ENCODE assay signal across 24 cellular contexts in genomic region chr18:64679121-64679520, GRCh38.
"Had no signal": no experiment of that assay in that cellular context is flagged by ENCODE, and none has a peak within 500 bp of the region (broad histone marks: within the 10 kb centered on the region; RNA-seq: fewer than 3 reads in every experiment).

No MANE protein-coding gene starts in this region.

- H3K27me3 ChIP-seq: left lung, ovary, right atrium auricular region, right lobe of liver, spleen, suprapubic skin, tibial artery, upper lobe of right lung had no signal

- ATAC-seq: left colon; left lung; mucosa of descending colon; naive thymus-derived CD4-positive, alpha-beta T cell; natural killer cell treated with Interleukin-12 subunit alpha and Interleukin-12 subunit beta and Interleukin-15 and Interleukin-18, amount 100 ng/mL, for 72 hours; right lobe of liver; stimulated activated effector memory CD8-positive, alpha-beta T cell treated with anti-CD3 and anti-CD28 coated beads, Interleukin-12 subunit alpha, Interleukin-12 subunit beta, amount 100 ng/mL, for 72 hours; upper lobe of right lung had no signal

- H3K9me3 ChIP-seq: mucosa of descending colon, ovary, right atrium auricular region, right lobe of liver, spleen, suprapubic skin, thoracic aorta, tibial artery, upper lobe of right lung had no signal

- H3K4me1 Mint-ChIP-seq: immature natural killer cell; naive thymus-derived CD4-positive, alpha-beta T cell; stimulated activated effector memory CD8-positive, alpha-beta T cell treated with anti-CD3 and anti-CD28 coated beads, Interleukin-12 subunit alpha, Interleukin-12 subunit beta, amount 100 ng/mL, for 72 hours had no signal

- H3K36me3 ChIP-seq: left lung, ovary, right atrium auricular region, right lobe of liver, spleen, suprapubic skin, thoracic aorta, tibial artery, upper lobe of right lung had no signal

- H3K4me1 ChIP-seq: left lung, right atrium auricular region, right lobe of liver, suprapubic skin, tibial artery, upper lobe of right lung had no signal

- H3K27me3 Mint-ChIP-seq: naive thymus-derived CD4-positive, alpha-beta T cell; natural killer cell treated with Interleukin-12 subunit alpha and Interleukin-12 subunit beta and Interleukin-15 and Interleukin-18, amount 100 ng/mL, for 72 hours; stimulated activated naive CD8-positive, alpha-beta T cell treated with anti-CD3 and anti-CD28 coated beads, Interleukin-15, Interleukin-2, amounts not matched to agents 100 ng/mL and 50 ng/mL, for 24 hours had no signal

- H3K27ac ChIP-seq: left lung, ovary, right atrium auricular region, right lobe of liver, spleen, suprapubic skin, thoracic aorta, tibial artery, upper lobe of right lung had no signal

- H3K4me3 Mint-ChIP-seq: immature natural killer cell; naive thymus-derived CD4-positive, alpha-beta T cell; natural killer cell treated with Interleukin-12 subunit alpha and Interleukin-12 subunit beta and Interleukin-15 and Interleukin-18, amount 100 ng/mL, for 72 hours; stimulated activated effector memory CD8-positive, alpha-beta T cell treated with anti-CD3 and anti-CD28 coated beads, Interleukin-12 subunit alpha, Interleukin-12 subunit beta, amount 100 ng/mL, for 72 hours; stimulated activated naive CD8-positive, alpha-beta T cell treated with anti-CD3 and anti-CD28 coated beads, Interleukin-15, Interleukin-2, amounts not matched to agents 100 ng/mL and 50 ng/mL, for 24 hours had no signal

- H3K4me3 ChIP-seq: left lung, lung, mucosa of descending colon, ovary, right atrium auricular region, right lobe of liver, spleen, suprapubic skin, thoracic aorta, tibial artery, upper lobe of right lung had no signal

- DNase-seq: hippocampal formation; immature natural killer cell; kidney; left colon; left lung; midbrain; mucosa of descending colon; naive thymus-derived CD4-positive, alpha-beta T cell; ovary; right lobe of liver; spleen; stimulated activated CD4-positive, alpha-beta T cell treated with anti-CD3 and anti-CD28 coated beads, Interleukin-4, amount 100 ng/mL, for 24 hours; stimulated activated naive CD4-positive, alpha-beta T cell; tibial artery; trophoblast cell; upper lobe of right lung had no signal

- H3K36me3 Mint-ChIP-seq: immature natural killer cell; stimulated activated effector memory CD8-positive, alpha-beta T cell treated with anti-CD3 and anti-CD28 coated beads, Interleukin-12 subunit alpha, Interleukin-12 subunit beta, amount 100 ng/mL, for 72 hours had no signal

- H3K27ac Mint-ChIP-seq: immature natural killer cell; naive thymus-derived CD4-positive, alpha-beta T cell; natural killer cell treated with Interleukin-12 subunit alpha and Interleukin-12 subunit beta and Interleukin-15 and Interleukin-18, amount 100 ng/mL, for 72 hours; progenitor cell of endocrine pancreas; stimulated activated effector memory CD8-positive, alpha-beta T cell treated with anti-CD3 and anti-CD28 coated beads, Interleukin-12 subunit alpha, Interleukin-12 subunit beta, amount 100 ng/mL, for 72 hours; stimulated activated naive CD8-positive, alpha-beta T cell treated with anti-CD3 and anti-CD28 coated beads, Interleukin-15, Interleukin-2, amounts not matched to agents 100 ng/mL and 50 ng/mL, for 24 hours had no signal
